In genomic region chr7:37732253-37732652, GRCh38 we compare ENCODE assay signal across 8 cellular contexts. TPM values are rescaled to one million over a fixed set of nuclear protein-coding genes. Genes with fewer than 3 reads are reported as not detected.
A peak's percentile ranks its signal among the peaks of the same experiment; 100 is the strongest.
DNase-seq lines count a peak whose midpoint lies in the region; ATAC-seq and TF ChIP-seq lines count a peak whose summit lies in the region.

No MANE protein-coding gene starts in this region.

- H3K9me3 ChIP-seq in gastrocnemius medialis = no peaks in the 10 kb centered on the region

- no peak overlapping the region for H3K27ac Mint-ChIP-seq in activated CD8-positive, alpha-beta memory T cell treated with anti-CD3 and anti-CD28 coated beads, Interleukin-2, amount 10 ng/mL, durations not matched to agents 7 days and 5 days

- H3K27me3 ChIP-seq in gastrocnemius medialis = no peaks in the 10 kb centered on the region

- no peaks in the 10 kb centered on the region for H3K36me3 Mint-ChIP-seq in activated CD8-positive, alpha-beta memory T cell treated with anti-CD3 and anti-CD28 coated beads, Interleukin-2, amount 10 ng/mL, durations not matched to agents 7 days and 5 days

- H3K4me1 ChIP-seq in gastrocnemius medialis = peaks cover 0 to 5% of the 10 kb centered on the region in 2 donors

- H3K4me3 ChIP-seq in gastrocnemius medialis = no peak overlapping the region

- H3K36me3 ChIP-seq in gastrocnemius medialis = no peaks in the 10 kb centered on the region

- intact Hi-C loops in Right ventricle myocardium superior (cut with DNase I) (no loop called here), gastrocnemius medialis (cut with DNase I; ENCODE audit: low total_unique reads) (loop anchor here (10.0 kb wide), 1 partner anchor 237 kb away; no protein-coding TSS in a partner anchor)

- ATAC-seq in GM18873 (IDR thresholded peaks at IDR 0.05; ENCODE audit: low FRiP score, unreplicated experiment) (peak; percentile 73), HG03280 (IDR thresholded peaks at IDR 0.05; ENCODE audit: unreplicated experiment) (peak; percentile 71), Right ventricle myocardium superior (ENCODE audit: poor library complexity) (peak; percentile 78), gastrocnemius medialis (peak; percentile 75 to 84)
- ATAC-seq in activated CD8-positive, alpha-beta memory T cell treated with anti-CD3 and anti-CD28 coated beads, Interleukin-2, amount 10 ng/mL, durations not matched to agents 7 days and 5 days = no peak

- TF ChIP-seq POLR2A in gastrocnemius medialis (IDR thresholded peaks at IDR 0.05) = no peak

- DNase-seq in COR-L47 (lab: John Stamatoyannopoulos, UW) (peak; percentile 1), SHP77 treated with DMSO at 0.1 percent for 48 hours (lab: John Stamatoyannopoulos, UW) (peak; percentile 25), Right ventricle myocardium superior (peak; percentile 45), gastrocnemius medialis (peak; percentile 19 to 35), T-helper 9 cell (no peak)
- DNase-seq in activated CD8-positive, alpha-beta memory T cell treated with anti-CD3 and anti-CD28 coated beads, Interleukin-2, amount 10 ng/mL, durations not matched to agents 7 days and 5 days = no peak

- no peaks in the 10 kb centered on the region for H3K4me1 Mint-ChIP-seq in activated CD8-positive, alpha-beta memory T cell treated with anti-CD3 and anti-CD28 coated beads, Interleukin-2, amount 10 ng/mL, durations not matched to agents 7 days and 5 days

- no peaks in the 10 kb centered on the region for H3K9me3 Mint-ChIP-seq in activated CD8-positive, alpha-beta memory T cell treated with anti-CD3 and anti-CD28 coated beads, Interleukin-2, amount 10 ng/mL, durations not matched to agents 7 days and 5 days (ENCODE audit: low read depth)

- no peak overlapping the region for H3K4me3 Mint-ChIP-seq in activated CD8-positive, alpha-beta memory T cell treated with anti-CD3 and anti-CD28 coated beads, Interleukin-2, amount 10 ng/mL, durations not matched to agents 7 days and 5 days

- no peak overlapping the region for H3K27ac ChIP-seq in gastrocnemius medialis

- peaks cover 32% of the 10 kb centered on the region for H3K27me3 Mint-ChIP-seq in activated CD8-positive, alpha-beta memory T cell treated with anti-CD3 and anti-CD28 coated beads, Interleukin-2, amount 10 ng/mL, durations not matched to agents 7 days and 5 days

- in situ Hi-C loops in gastrocnemius medialis (cut with MboI; ENCODE audit: low sequenced_read_pairs in 4 of 4) = no loop called here

- TF ChIP-seq CTCF in gastrocnemius medialis (IDR thresholded peaks at IDR 0.05 in 4 of 5, conservative IDR thresholded peaks at IDR 0.05 in 1 of 5) = peak in 3 of 5 experiments; percentile 22 to 38 (median 24)

- CTCF ChIA-PET in activated CD8-positive, alpha-beta memory T cell treated with anti-CD3 and anti-CD28 coated beads, Interleukin-2, amount 10 ng/mL, durations not matched to agents 7 days and 5 days (lab: Charles Lee) = interaction anchor here (0.6 to 1.3 kb wide), 5 partner anchors 8 to 1083 kb away, joined by 3 to 5 read pairs (median 3); no protein-coding TSS in a partner anchor

RNA-seq across cellular contexts. Expression of gene GPR141, which starts 48.7 kb away (rescaled TPM):
- total RNA-seq in Right ventricle myocardium superior = 0.38 TPM
- total RNA-seq in gastrocnemius medialis = not detected
- under 1 TPM in 1 of 2 experiments, not detected in 1; 0.30 TPM for total RNA-seq in activated CD8-positive, alpha-beta memory T cell treated with anti-CD3 and anti-CD28 coated beads, Interleukin-2, amount 10 ng/mL, durations not matched to agents 7 days and 5 days

Comparison
In these comparisons a context has a peak if more than half of its experiments do, and no peak if none do; other contexts are left out.
1. DNase-seq: peak in COR-L47 (single experiment), SHP77 treated with DMSO at 0.1 percent for 48 hours (single experiment), Right ventricle myocardium superior (single experiment) and gastrocnemius medialis (2 of 2); none in activated CD8-positive, alpha-beta memory T cell treated with anti-CD3 and anti-CD28 coated beads, Interleukin-2, amount 10 ng/mL, durations not matched to agents 7 days and 5 days (single experiment) and T-helper 9 cell (single experiment).